In genomic region chr3:103613738-103614137, GRCh38 we compare ENCODE assay signal across 36 cellular contexts.
"Had no signal": no experiment of that assay in that cellular context is flagged by ENCODE, and none has a peak within 500 bp of the region (broad histone marks: within the 10 kb centered on the region; RNA-seq: fewer than 3 reads in every experiment).

No MANE protein-coding gene starts in this region.

- H3K4me1 Mint-ChIP-seq: activated B cell treated with CpG ODN at 0.5 μM for 24 hours; activated CD4-positive, alpha-beta T cell treated with anti-CD3 and anti-CD28 coated beads, Interleukin-2, amount 10 ng/mL, durations not matched to agents 24 days and 14 days; activated naive CD4-positive, alpha-beta T cell treated with anti-CD3 and anti-CD28 coated beads, Interleukin-2, amount 10 ng/mL, durations not matched to agents 7 days and 5 days; activated naive CD4-positive, alpha-beta T cell treated with anti-CD3 and anti-CD28 coated beads, Interleukin-2, amount 50 U/mL, for 24 hours; activated naive CD8-positive, alpha-beta T cell treated with anti-CD3 and anti-CD28 coated beads, Interleukin-2, amount 10 ng/mL, durations not matched to agents 7 days and 5 days; activated naive CD8-positive, alpha-beta T cell treated with anti-CD3 and anti-CD28 coated beads, Interleukin-2, amount 50 U/mL, for 24 hours; central memory CD8-positive, alpha-beta T cell had no signal

- H3K4me3 Mint-ChIP-seq: activated B cell treated with CpG ODN at 0.5 μM for 24 hours; activated CD4-positive, alpha-beta memory T cell treated with anti-CD3 and anti-CD28 coated beads for 36 hours; activated CD4-positive, alpha-beta T cell treated with anti-CD3 and anti-CD28 coated beads, Interleukin-2, amount 10 ng/mL, durations not matched to agents 24 days and 14 days; activated CD8-positive, alpha-beta T cell treated with anti-CD3 and anti-CD28 coated beads for 36 hours; activated naive CD4-positive, alpha-beta T cell treated with anti-CD3 and anti-CD28 coated beads, Interleukin-2, amount 10 ng/mL, durations not matched to agents 7 days and 5 days; activated naive CD4-positive, alpha-beta T cell treated with anti-CD3 and anti-CD28 coated beads, Interleukin-2, amount 50 U/mL, for 24 hours; activated naive CD8-positive, alpha-beta T cell; activated naive CD8-positive, alpha-beta T cell treated with anti-CD3 and anti-CD28 coated beads, Interleukin-2, amount 10 ng/mL, durations not matched to agents 7 days and 5 days; activated naive CD8-positive, alpha-beta T cell treated with anti-CD3 and anti-CD28 coated beads, Interleukin-2, amount 50 U/mL, for 24 hours; activated T-cell treated with anti-CD3 and anti-CD28 coated beads, Interleukin-2, amount 50 U/mL, for 4 hours; activated T-cell treated with anti-CD3 and anti-CD28 coated beads, Interleukin-2, amount 50 U/mL, for 72 hours; central memory CD8-positive, alpha-beta T cell; T-helper 1 cell treated with Interleukin-12 subunit alpha and Interleukin-12 subunit beta and Interleukin-4 antibody, amounts not matched to agents 30 μg/mL and 1 μg/mL, for 36 hours; T-helper 2 cell treated with Interferon-gamma antibody and Interleukin-4, amounts not matched to agents 5 μg/mL and 100 μg/mL, for 36 hours had no signal

- H3K36me3 ChIP-seq: brain microvascular endothelial cell, breast epithelium had no signal

- DNase-seq: activated B cell treated with CpG ODN at 0.5 μM for 24 hours; activated CD4-positive, alpha-beta memory T cell treated with anti-CD3 and anti-CD28 coated beads for 36 hours; activated CD4-positive, alpha-beta T cell treated with anti-CD3 and anti-CD28 coated beads for 4 hours; activated CD4-positive, alpha-beta T cell treated with anti-CD3 and anti-CD28 coated beads, Interleukin-2, amount 10 ng/mL, durations not matched to agents 24 days and 14 days; activated CD4-positive, alpha-beta T cell treated with anti-CD3 and anti-CD28 coated beads, Interleukin-2, amount 50 U/mL, for 1 hour; activated CD4-positive, alpha-beta T cell treated with anti-CD3 and anti-CD28 coated beads, Interleukin-2, amount 50 U/mL, for 4 hours; activated CD4-positive, CD25-positive, alpha-beta regulatory T cell treated with anti-CD3 and anti-CD28 coated beads, Interleukin-2, amount 50 U/mL, for 72 hours; activated CD8-positive, alpha-beta memory T cell treated with anti-CD3 and anti-CD28 coated beads, Interleukin-2, amount 50 U/mL, for 4 hours; activated CD8-positive, alpha-beta T cell treated with anti-CD3 and anti-CD28 coated beads for 36 hours; activated effector memory CD4-positive, alpha-beta T cell treated with Interleukin-2 at 50 U/mL for 16 hours; activated gamma-delta T cell; activated naive CD4-positive, alpha-beta T cell treated with anti-CD3 and anti-CD28 coated beads, Interleukin-2, amount 10 ng/mL, durations not matched to agents 7 days and 5 days; activated naive CD4-positive, alpha-beta T cell treated with Interleukin-2 at 50 U/mL for 16 hours; activated naive CD8-positive, alpha-beta T cell treated with anti-CD3 and anti-CD28 coated beads, Interleukin-2, amount 10 ng/mL, durations not matched to agents 7 days and 5 days; activated naive CD8-positive, alpha-beta T cell treated with anti-CD3 and anti-CD28 coated beads, Interleukin-2, amount 50 U/mL, for 24 hours; activated T-cell treated with anti-CD3 and anti-CD28 coated beads for 4 hours; activated T-cell treated with anti-CD3 and anti-CD28 coated beads, Interleukin-2, amount 50 U/mL, for 1 hour; activated T-cell treated with anti-CD3 and anti-CD28 coated beads, Interleukin-2, amount 50 U/mL, for 4 hours; activated T-cell treated with anti-CD3 and anti-CD28 coated beads, Interleukin-2, amount 50 U/mL, for 72 hours; amygdala; aorta; body of pancreas; brain microvascular endothelial cell; caudate nucleus; cerebellar nuclear complex; T-helper 1 cell; T-helper 2 cell; T-helper 9 cell had no signal

- H3K36me3 Mint-ChIP-seq: activated CD4-positive, alpha-beta memory T cell treated with anti-CD3 and anti-CD28 coated beads for 36 hours; activated naive CD4-positive, alpha-beta T cell treated with anti-CD3 and anti-CD28 coated beads, Interleukin-2, amount 10 ng/mL, durations not matched to agents 7 days and 5 days; activated naive CD4-positive, alpha-beta T cell treated with anti-CD3 and anti-CD28 coated beads, Interleukin-2, amount 50 U/mL, for 24 hours; activated naive CD8-positive, alpha-beta T cell; activated naive CD8-positive, alpha-beta T cell treated with anti-CD3 and anti-CD28 coated beads, Interleukin-2, amount 10 ng/mL, durations not matched to agents 7 days and 5 days had no signal

- H3K27ac Mint-ChIP-seq: activated B cell treated with CpG ODN at 0.5 μM for 24 hours; activated CD4-positive, alpha-beta memory T cell treated with anti-CD3 and anti-CD28 coated beads for 36 hours; activated CD4-positive, alpha-beta T cell treated with anti-CD3 and anti-CD28 coated beads, Interleukin-2, amount 10 ng/mL, durations not matched to agents 24 days and 14 days; activated CD8-positive, alpha-beta T cell treated with anti-CD3 and anti-CD28 coated beads for 36 hours; activated naive CD4-positive, alpha-beta T cell treated with anti-CD3 and anti-CD28 coated beads, Interleukin-2, amount 10 ng/mL, durations not matched to agents 7 days and 5 days; activated naive CD4-positive, alpha-beta T cell treated with anti-CD3 and anti-CD28 coated beads, Interleukin-2, amount 50 U/mL, for 24 hours; activated naive CD8-positive, alpha-beta T cell; activated naive CD8-positive, alpha-beta T cell treated with anti-CD3 and anti-CD28 coated beads, Interleukin-2, amount 10 ng/mL, durations not matched to agents 7 days and 5 days; activated naive CD8-positive, alpha-beta T cell treated with anti-CD3 and anti-CD28 coated beads, Interleukin-2, amount 50 U/mL, for 24 hours; activated T-cell treated with anti-CD3 and anti-CD28 coated beads, Interleukin-2, amount 50 U/mL, for 72 hours; activated T-helper 2 cell treated with anti-CD3 and anti-CD28 coated beads, Interferon-gamma antibody, Interleukin-2, Interleukin-4, amounts not matched to agents 10 μg/mL and 5 μg/mL and 100 μg/mL, durations not matched to agents 14 hours and 24 hours and 36 hours; T-helper 1 cell treated with Interleukin-12 subunit alpha and Interleukin-12 subunit beta and Interleukin-4 antibody, amounts not matched to agents 30 μg/mL and 1 μg/mL, for 36 hours; T-helper 2 cell treated with Interferon-gamma antibody and Interleukin-4, amounts not matched to agents 5 μg/mL and 100 μg/mL, for 36 hours had no signal

- H3K9me3 Mint-ChIP-seq: activated B cell treated with CpG ODN at 0.5 μM for 24 hours; activated CD4-positive, alpha-beta memory T cell treated with anti-CD3 and anti-CD28 coated beads for 36 hours; activated CD4-positive, alpha-beta T cell treated with anti-CD3 and anti-CD28 coated beads, Interleukin-2, amount 10 ng/mL, durations not matched to agents 24 days and 14 days; activated CD8-positive, alpha-beta T cell treated with anti-CD3 and anti-CD28 coated beads for 36 hours; activated naive CD4-positive, alpha-beta T cell treated with anti-CD3 and anti-CD28 coated beads, Interleukin-2, amount 50 U/mL, for 24 hours; activated naive CD8-positive, alpha-beta T cell treated with anti-CD3 and anti-CD28 coated beads, Interleukin-2, amount 10 ng/mL, durations not matched to agents 7 days and 5 days; activated naive CD8-positive, alpha-beta T cell treated with anti-CD3 and anti-CD28 coated beads, Interleukin-2, amount 50 U/mL, for 24 hours; activated T-cell treated with anti-CD3 and anti-CD28 coated beads, Interleukin-2, amount 50 U/mL, for 4 hours; activated T-helper 2 cell treated with anti-CD3 and anti-CD28 coated beads, Interferon-gamma antibody, Interleukin-2, Interleukin-4, amounts not matched to agents 10 μg/mL and 5 μg/mL and 100 μg/mL, durations not matched to agents 14 hours and 24 hours and 36 hours; T-helper 1 cell treated with Interleukin-12 subunit alpha and Interleukin-12 subunit beta and Interleukin-4 antibody, amounts not matched to agents 30 μg/mL and 1 μg/mL, for 36 hours; T-helper 2 cell treated with Interferon-gamma antibody and Interleukin-4, amounts not matched to agents 5 μg/mL and 100 μg/mL, for 36 hours had no signal

- H3K4me3 ChIP-seq: body of pancreas, breast epithelium had no signal

- H3K27ac ChIP-seq: body of pancreas, brain microvascular endothelial cell, breast epithelium, VCaP had no signal

- H3K9me3 ChIP-seq: body of pancreas had no signal

- H3K27me3 ChIP-seq: body of pancreas, brain microvascular endothelial cell, breast epithelium had no signal

- H3K27me3 Mint-ChIP-seq: activated B cell treated with CpG ODN at 0.5 μM for 24 hours; activated CD4-positive, alpha-beta memory T cell treated with anti-CD3 and anti-CD28 coated beads for 36 hours; activated CD4-positive, alpha-beta T cell treated with anti-CD3 and anti-CD28 coated beads, Interleukin-2, amount 10 ng/mL, durations not matched to agents 24 days and 14 days; activated CD8-positive, alpha-beta T cell treated with anti-CD3 and anti-CD28 coated beads for 36 hours; activated naive CD4-positive, alpha-beta T cell treated with anti-CD3 and anti-CD28 coated beads, Interleukin-2, amount 10 ng/mL, durations not matched to agents 7 days and 5 days; activated naive CD4-positive, alpha-beta T cell treated with anti-CD3 and anti-CD28 coated beads, Interleukin-2, amount 50 U/mL, for 24 hours; activated naive CD8-positive, alpha-beta T cell; activated naive CD8-positive, alpha-beta T cell treated with anti-CD3 and anti-CD28 coated beads, Interleukin-2, amount 10 ng/mL, durations not matched to agents 7 days and 5 days; activated naive CD8-positive, alpha-beta T cell treated with anti-CD3 and anti-CD28 coated beads, Interleukin-2, amount 50 U/mL, for 24 hours; central memory CD8-positive, alpha-beta T cell had no signal
